In genomic region chr17:55426851-55427586, GRCh38 we compare ENCODE assay signal across 10 cellular contexts. TPM values are rescaled to one million over a fixed set of nuclear protein-coding genes. Genes with fewer than 3 reads are reported as not detected.
DNase-seq lines count a peak whose midpoint lies in the region; ATAC-seq and TF ChIP-seq lines count a peak whose summit lies in the region.
"Had no signal": no experiment of that assay in that cellular context is flagged by ENCODE, and none has a peak within 500 bp of the region (broad histone marks: within the 10 kb centered on the region; RNA-seq: fewer than 3 reads in every experiment).

No MANE protein-coding gene starts in this region.

- TF ChIP-seq CTCF in esophagus muscularis mucosa (IDR thresholded peaks at IDR 0.05) = no peak

- no peak overlapping the region for H3K27ac Mint-ChIP-seq in activated T-cell treated with anti-CD3 and anti-CD28 coated beads, Interleukin-2, amount 50 U/mL, for 72 hours
- H3K27ac Mint-ChIP-seq in activated T-cell treated with anti-CD3 and anti-CD28 coated beads, Interleukin-2, amount 50 U/mL, for 24 hours = no peak overlapping the region

- H3K4me1 Mint-ChIP-seq in activated T-cell treated with anti-CD3 and anti-CD28 coated beads, Interleukin-2, amount 50 U/mL, for 72 hours (ENCODE audit: low read depth) = peaks cover 39% of the 10 kb centered on the region
- H3K4me1 Mint-ChIP-seq in activated T-cell treated with anti-CD3 and anti-CD28 coated beads, Interleukin-2, amount 50 U/mL, for 24 hours (ENCODE audit: low read depth) = peaks cover 10% of the 10 kb centered on the region

- H3K27me3 ChIP-seq in esophagus muscularis mucosa = no peaks in the 10 kb centered on the region

- H3K36me3 ChIP-seq in esophagus muscularis mucosa = no peaks in the 10 kb centered on the region

- WGBS in esophagus muscularis mucosa = 41% methylated on average over 2 of the region's 2 CpGs

- ATAC-seq in activated T-cell treated with anti-CD3 and anti-CD28 coated beads, Interleukin-2, amount 50 U/mL, for 72 hours (replicated peaks in 1 of 2) = peak; percentile 72
- ATAC-seq in HG02763 (IDR thresholded peaks at IDR 0.05; ENCODE audit: unreplicated experiment) = peak; percentile 48

- H3K27ac ChIP-seq in esophagus muscularis mucosa (replicated peaks in 1 of 4) = peak overlapping the region in 1 of 4 donors; percentile 25

- H3K9me3 ChIP-seq in esophagus muscularis mucosa = no peaks in the 10 kb centered on the region

- no peaks in the 10 kb centered on the region for H3K36me3 Mint-ChIP-seq in activated T-cell treated with anti-CD3 and anti-CD28 coated beads, Interleukin-2, amount 50 U/mL, for 72 hours (ENCODE audit: insufficient read depth in 2 of 2)
- H3K36me3 Mint-ChIP-seq in activated T-cell treated with anti-CD3 and anti-CD28 coated beads, Interleukin-2, amount 50 U/mL, for 24 hours (ENCODE audit: low read depth) = no peaks in the 10 kb centered on the region

- H3K4me3 Mint-ChIP-seq in activated T-cell treated with anti-CD3 and anti-CD28 coated beads, Interleukin-2, amount 50 U/mL, for 72 hours = no peak overlapping the region
- no peak overlapping the region for H3K4me3 Mint-ChIP-seq in activated T-cell treated with anti-CD3 and anti-CD28 coated beads, Interleukin-2, amount 50 U/mL, for 24 hours

- in situ Hi-C loops in SK-MEL-5 (cut with HindIII; ENCODE audit: low pct_unique_long_range_greater_than_20kb, low sequenced_read_pairs) = no loop called here

- H3K27me3 Mint-ChIP-seq in activated T-cell treated with anti-CD3 and anti-CD28 coated beads, Interleukin-2, amount 50 U/mL, for 72 hours (ENCODE audit: low read depth) = peaks cover 45% of the 10 kb centered on the region
- peaks cover 48% of the 10 kb centered on the region for H3K27me3 Mint-ChIP-seq in activated T-cell treated with anti-CD3 and anti-CD28 coated beads, Interleukin-2, amount 50 U/mL, for 24 hours

- H3K9me3 Mint-ChIP-seq in activated T-cell treated with anti-CD3 and anti-CD28 coated beads, Interleukin-2, amount 50 U/mL, for 72 hours = no peaks in the 10 kb centered on the region
- H3K9me3 Mint-ChIP-seq in activated T-cell treated with anti-CD3 and anti-CD28 coated beads, Interleukin-2, amount 50 U/mL, for 24 hours = no peaks in the 10 kb centered on the region

- DNase-seq in activated T-cell treated with anti-CD3 and anti-CD28 coated beads, Interleukin-2, amount 50 U/mL, for 72 hours = no peak
- DNase-seq in activated T-cell treated with anti-CD3 and anti-CD28 coated beads, Interleukin-2, amount 50 U/mL, for 24 hours = no peak
- DNase-seq in SK-MEL-5 (ENCODE audit: low read depth, low spot score) (peak; percentile 77), stromal cell of bone marrow (ENCODE audit: low read depth) (peak; percentile 86), NCI-H1694 treated with DMSO at 0.1 percent for 48 hours (lab: John Stamatoyannopoulos, UW) (no peak), NCI-H1417 treated with DMSO at 0.1 percent for 48 hours (lab: John Stamatoyannopoulos, UW) (no peak), esophagus muscularis mucosa (ENCODE audit: extremely low spot score) (no peak)
- DNase-seq: activated CD4-positive, CD25-positive, alpha-beta regulatory T cell; NCI-H69 had no signal

- no peak overlapping the region for H3K4me3 ChIP-seq in esophagus muscularis mucosa

- TF ChIP-seq POLR2A in esophagus muscularis mucosa (IDR thresholded peaks at IDR 0.05; ENCODE audit: low read depth) = no peak

- TF ChIP-seq EP300 in esophagus muscularis mucosa (IDR thresholded peaks at IDR 0.05) = no peak

- H3K4me1 ChIP-seq in esophagus muscularis mucosa = peaks cover 10 to 24% (median 20%) of the 10 kb centered on the region in 4 donors

- intact Hi-C loops in esophagus muscularis mucosa (cut with DNase I) = no loop called here

RNA-seq across cellular contexts. Expression of gene MMD, which starts 5.4 kb away (rescaled TPM):
- 10 to 100 TPM; 35.0 to 39.3 TPM for total RNA-seq in activated T-cell treated with anti-CD3 and anti-CD28 coated beads, Interleukin-2, amount 50 U/mL, for 72 hours
- 11.2 and 11.6 TPM in 2 replicates for total RNA-seq in SK-MEL-5 (2014; rRNA removed; shearing (Covaris generic))
- polyA plus RNA-seq in SK-MEL-5 (2015; cell fraction: cytosol; rRNA removed) = 11.0 and 11.2 TPM in 2 replicates
- polyA plus RNA-seq in SK-MEL-5 (2015; cell fraction: nucleus; rRNA removed) = 7.4 and 8.9 TPM in 2 replicates
- total RNA-seq in esophagus muscularis mucosa = 10 to 100 TPM; 28.5 to 43.9 (median 32.4) TPM

Comparison
In these comparisons a context has a peak if more than half of its experiments do, and no peak if none do; other contexts are left out.
1. DNase-seq: peak in SK-MEL-5 (single experiment) and stromal cell of bone marrow (single experiment); none in activated T-cell treated with anti-CD3 and anti-CD28 coated beads, Interleukin-2, amount 50 U/mL, for 72 hours (0 of 2), activated T-cell treated with anti-CD3 and anti-CD28 coated beads, Interleukin-2, amount 50 U/mL, for 24 hours (single experiment), NCI-H1694 treated with DMSO at 0.1 percent for 48 hours (single experiment), NCI-H1417 treated with DMSO at 0.1 percent for 48 hours (single experiment) and esophagus muscularis mucosa (single experiment).